1 cellular context compared by ENCODE assay signal in genomic region chr6:34237722-34238506, GRCh38.
TF ChIP-seq lines count a peak whose summit lies in the region.

No MANE protein-coding gene starts in this region.

TF ChIP-seq in HepG2, 621 proteins besides CTCF, POLR2A, EP300 and RAD21 (continued from another document and continues in another):
- TF ChIP-seq RERE (CRISPR knock-in tag; IDR thresholded peaks at IDR 0.05; ENCODE audit: low read depth) (no peak), SRY (CRISPR knock-in tag; IDR thresholded peaks at IDR 0.05) (peak; percentile 99), ZFX (CRISPR knock-in tag; IDR thresholded peaks at IDR 0.05; ENCODE audit: low read depth) (peak; percentile 90), HNRNPL (IDR thresholded peaks at IDR 0.05; ENCODE audit: low read depth, low read length) (peak; percentile 47; the same call in 1 of the 2 replicates), CEBPB (IDR thresholded peaks at IDR 0.05; ENCODE audit: borderline replicate concordance, low read depth, low read length) (no peak), ZNF232 (CRISPR knock-in tag; IDR thresholded peaks at IDR 0.05; ENCODE audit: borderline replicate concordance) (peak; percentile 97), IRF1 (CRISPR knock-in tag; IDR thresholded peaks at IDR 0.05; ENCODE audit: low read depth) (peak; percentile 93), CHD4 (IDR thresholded peaks at IDR 0.05; ENCODE audit: borderline replicate concordance, low read length) (no peak), MLXIP (CRISPR knock-in tag; IDR thresholded peaks at IDR 0.05; ENCODE audit: borderline replicate concordance) (peak; percentile 94), HNRNPK (IDR thresholded peaks at IDR 0.05; ENCODE audit: low read depth, low read length, poor library complexity, severe bottlenecking) (peak; percentile 74), ZNF264 (CRISPR knock-in tag; IDR thresholded peaks at IDR 0.05) (peak; percentile 89; the same call in 1 of the 2 replicates), GLI4 (CRISPR knock-in tag; IDR thresholded peaks at IDR 0.05; ENCODE audit: borderline replicate concordance) (no peak; the same call in 1 of the 2 replicates), ZNF256 (CRISPR knock-in tag; conservative IDR thresholded peaks at IDR 0.05) (peak; percentile 93; the same call in 1 of the 2 replicates), REXO4 (CRISPR knock-in tag; IDR thresholded peaks at IDR 0.05; ENCODE audit: borderline replicate concordance) (peak; percentile 95; the same call in 1 of the 2 replicates), ZNF558 (CRISPR knock-in tag; IDR thresholded peaks at IDR 0.05; ENCODE audit: borderline replicate concordance) (peak; percentile 100; the same call in 1 of the 2 replicates), PRMT3 (CRISPR knock-in tag; IDR thresholded peaks at IDR 0.05; ENCODE audit: borderline replicate concordance, low read depth) (peak; percentile 99), RBM39 (IDR thresholded peaks at IDR 0.05; ENCODE audit: low read depth, low read length, poor library complexity, severe bottlenecking) (peak; percentile 81), TGIF2 (CRISPR knock-in tag; IDR thresholded peaks at IDR 0.05) (peak; percentile 92; the same call in 1 of the 2 replicates), MAFF (IDR thresholded peaks at IDR 0.05; ENCODE audit: low read depth, low read length) (no peak), IKZF4 (CRISPR knock-in tag; IDR thresholded peaks at IDR 0.05; ENCODE audit: borderline replicate concordance, low read depth, not compliant biosample characterization) (peak; percentile 99), NAIF1 (CRISPR knock-in tag; IDR thresholded peaks at IDR 0.05; ENCODE audit: borderline replicate concordance) (peak; percentile 87), ZNF451 (CRISPR knock-in tag; IDR thresholded peaks at IDR 0.05) (peak; percentile 99), ZNF124 (CRISPR knock-in tag; IDR thresholded peaks at IDR 0.05) (peak; percentile 90; the same call in 1 of the 2 replicates), ZNF563 (CRISPR knock-in tag; IDR thresholded peaks at IDR 0.05) (peak; percentile 100), ZNF839 (CRISPR knock-in tag; IDR thresholded peaks at IDR 0.05; ENCODE audit: borderline replicate concordance) (no peak), ZFP37 (CRISPR knock-in tag; IDR thresholded peaks at IDR 0.05; ENCODE audit: borderline replicate concordance) (peak; percentile 77; the same call in 1 of the 2 replicates), ZNF713 (CRISPR knock-in tag; IDR thresholded peaks at IDR 0.05) (peak; percentile 82; the same call in 1 of the 2 replicates), ARNT2 (CRISPR knock-in tag; IDR thresholded peaks at IDR 0.05; ENCODE audit: low read depth) (peak; percentile 99), ZNF781 (CRISPR knock-in tag; IDR thresholded peaks at IDR 0.05; ENCODE audit: borderline replicate concordance, not compliant biosample characterization) (peak; percentile 85), FOXK1 (CRISPR knock-in tag; IDR thresholded peaks at IDR 0.05; ENCODE audit: borderline replicate concordance, low read depth) (no peak)
- TF ChIP-seq, protein P1, sequence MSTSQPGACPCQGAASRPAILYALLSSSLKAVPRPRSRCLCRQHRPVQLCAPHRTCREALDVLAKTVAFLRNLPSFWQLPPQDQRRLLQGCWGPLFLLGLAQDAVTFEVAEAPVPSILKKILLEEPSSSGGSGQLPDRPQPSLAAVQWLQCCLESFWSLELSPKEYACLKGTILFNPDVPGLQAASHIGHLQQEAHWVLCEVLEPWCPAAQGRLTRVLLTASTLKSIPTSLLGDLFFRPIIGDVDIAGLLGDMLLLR (CRISPR knock-in tag; IDR thresholded peaks at IDR 0.05) = peak; percentile 99
- TF ChIP-seq, protein P2, sequence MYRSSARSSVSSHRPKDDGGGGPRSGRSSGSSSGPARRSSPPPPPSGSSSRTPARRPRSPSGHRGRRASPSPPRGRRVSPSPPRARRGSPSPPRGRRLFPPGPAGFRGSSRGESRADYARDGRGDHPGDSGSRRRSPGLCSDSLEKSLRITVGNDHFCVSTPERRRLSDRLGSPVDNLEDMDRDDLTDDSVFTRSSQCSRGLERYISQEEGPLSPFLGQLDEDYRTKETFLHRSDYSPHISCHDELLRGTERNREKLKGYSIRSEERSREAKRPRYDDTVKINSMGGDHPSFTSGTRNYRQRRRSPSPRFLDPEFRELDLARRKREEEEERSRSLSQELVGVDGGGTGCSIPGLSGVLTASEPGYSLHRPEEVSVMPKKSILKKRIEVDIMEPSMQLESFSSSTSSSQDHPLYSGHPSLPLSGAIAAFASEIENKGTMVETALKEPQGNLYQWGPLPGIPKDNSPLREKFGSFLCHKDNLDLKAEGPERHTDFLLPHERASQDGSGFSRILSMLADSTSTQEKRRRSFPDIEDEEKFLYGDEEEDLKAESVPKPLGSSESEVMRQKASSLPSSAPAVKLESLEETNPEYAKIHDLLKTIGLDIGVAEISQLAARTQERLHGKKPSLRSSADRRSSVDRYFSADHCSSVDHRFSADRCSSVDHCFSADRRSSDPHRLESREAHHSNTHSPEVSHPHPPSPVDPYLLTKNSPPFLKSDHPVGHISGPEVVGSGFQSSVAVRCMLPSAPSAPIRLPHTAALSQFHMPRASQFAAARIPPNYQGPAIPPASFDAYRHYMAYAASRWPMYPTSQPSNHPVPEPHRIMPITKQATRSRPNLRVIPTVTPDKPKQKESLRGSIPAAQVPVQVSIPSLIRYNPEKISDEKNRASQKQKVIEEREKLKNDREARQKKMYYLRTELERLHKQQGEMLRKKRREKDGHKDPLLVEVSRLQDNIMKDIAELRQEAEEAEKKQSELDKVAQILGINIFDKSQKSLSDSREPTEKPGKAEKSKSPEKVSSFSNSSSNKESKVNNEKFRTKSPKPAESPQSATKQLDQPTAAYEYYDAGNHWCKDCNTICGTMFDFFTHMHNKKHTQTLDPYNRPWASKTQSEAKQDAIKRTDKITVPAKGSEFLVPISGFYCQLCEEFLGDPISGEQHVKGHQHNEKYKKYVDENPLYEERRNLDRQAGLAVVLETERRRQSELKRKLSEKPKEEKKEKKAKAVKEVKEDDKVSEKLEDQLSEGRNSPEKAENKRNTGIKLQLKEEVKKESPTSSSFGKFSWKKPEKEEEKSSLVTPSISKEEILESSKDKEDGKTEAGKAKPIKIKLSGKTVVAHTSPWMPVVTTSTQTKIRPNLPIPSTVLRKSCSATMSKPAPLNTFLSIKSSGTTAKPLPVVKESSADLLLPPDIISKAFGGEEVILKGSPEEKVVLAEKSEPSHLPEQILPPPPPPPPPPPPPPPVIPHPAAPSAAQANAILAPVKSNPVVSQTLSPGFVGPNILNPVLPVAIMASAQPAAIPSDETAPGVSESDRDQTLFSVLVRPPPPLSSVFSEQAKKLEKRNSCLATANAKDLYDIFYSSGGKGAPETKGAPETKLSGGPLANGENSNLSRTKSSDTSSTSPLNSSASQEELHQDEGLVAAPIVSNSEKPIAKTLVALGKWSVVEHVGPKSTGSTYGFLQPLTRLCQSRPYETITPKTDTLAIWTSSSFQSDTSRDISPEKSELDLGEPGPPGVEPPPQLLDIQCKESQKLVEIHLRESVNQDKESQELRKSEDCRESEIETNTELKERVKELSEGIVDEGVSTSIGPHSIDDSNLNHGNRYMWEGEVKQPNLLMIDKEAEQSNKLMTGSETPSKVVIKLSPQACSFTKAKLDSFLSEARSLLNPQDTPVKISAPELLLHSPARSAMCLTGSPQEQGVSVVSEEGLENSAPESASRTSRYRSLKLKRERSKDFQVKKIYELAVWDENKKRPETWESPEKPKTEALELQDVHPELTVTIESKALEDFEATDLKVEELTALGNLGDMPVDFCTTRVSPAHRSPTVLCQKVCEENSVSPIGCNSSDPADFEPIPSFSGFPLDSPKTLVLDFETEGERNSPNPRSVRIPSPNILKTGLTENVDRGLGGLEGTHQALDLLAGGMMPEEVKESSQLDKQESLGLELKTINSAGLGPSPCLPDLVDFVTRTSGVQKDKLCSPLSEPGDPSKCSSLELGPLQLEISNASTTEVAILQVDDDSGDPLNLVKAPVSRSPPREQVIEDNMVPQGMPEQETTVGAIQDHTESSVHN (CRISPR knock-in tag; IDR thresholded peaks at IDR 0.05) = peak; percentile 95; the same call in 1 of the 2 replicates
- TF ChIP-seq, protein P3, sequence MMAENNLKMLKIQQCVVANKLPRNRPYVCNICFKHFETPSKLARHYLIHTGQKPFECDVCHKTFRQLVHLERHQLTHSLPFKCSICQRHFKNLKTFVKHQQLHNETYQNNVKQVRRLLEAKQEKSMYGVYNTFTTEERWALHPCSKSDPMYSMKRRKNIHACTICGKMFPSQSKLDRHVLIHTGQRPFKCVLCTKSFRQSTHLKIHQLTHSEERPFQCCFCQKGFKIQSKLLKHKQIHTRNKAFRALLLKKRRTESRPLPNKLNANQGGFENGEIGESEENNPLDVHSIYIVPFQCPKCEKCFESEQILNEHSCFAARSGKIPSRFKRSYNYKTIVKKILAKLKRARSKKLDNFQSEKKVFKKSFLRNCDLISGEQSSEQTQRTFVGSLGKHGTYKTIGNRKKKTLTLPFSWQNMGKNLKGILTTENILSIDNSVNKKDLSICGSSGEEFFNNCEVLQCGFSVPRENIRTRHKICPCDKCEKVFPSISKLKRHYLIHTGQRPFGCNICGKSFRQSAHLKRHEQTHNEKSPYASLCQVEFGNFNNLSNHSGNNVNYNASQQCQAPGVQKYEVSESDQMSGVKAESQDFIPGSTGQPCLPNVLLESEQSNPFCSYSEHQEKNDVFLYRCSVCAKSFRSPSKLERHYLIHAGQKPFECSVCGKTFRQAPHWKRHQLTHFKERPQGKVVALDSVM (CRISPR knock-in tag; IDR thresholded peaks at IDR 0.05) = peak; percentile 50; the same call in 1 of the 2 replicates
